9 cellular contexts compared by ENCODE assay signal in genomic region chr1:172818841-172819527, GRCh38.
DNase-seq lines count a peak whose midpoint lies in the region; ATAC-seq and TF ChIP-seq lines count a peak whose summit lies in the region.
"Had no signal": no experiment of that assay in that cellular context is flagged by ENCODE, and none has a peak within 500 bp of the region (broad histone marks: within the 10 kb centered on the region; RNA-seq: fewer than 3 reads in every experiment).

No MANE protein-coding gene starts in this region.

- no peak for TF ChIP-seq CTCF in GM06990 (IDR thresholded peaks at IDR 0.05; ENCODE audit: insufficient read depth, low read length, poor library complexity, severe bottlenecking)

- no peaks in the 10 kb centered on the region for H3K36me3 ChIP-seq in GM06990 (ENCODE audit: control insufficient read depth, insufficient read depth, low read length)
- H3K36me3 ChIP-seq: right lobe of liver had no signal

- ATAC-seq in GM21390 (IDR thresholded peaks at IDR 0.05; ENCODE audit: unreplicated experiment) = peak; percentile 89

- no peaks in the 10 kb centered on the region for H3K27me3 ChIP-seq in GM06990 (replicated peaks; ENCODE audit: control insufficient read depth, insufficient read depth, low read length)
- H3K27me3 ChIP-seq: right lobe of liver had no signal

- peaks cover 18 to 30% (median 27%) of the 10 kb centered on the region in 3 donors for H3K4me1 Mint-ChIP-seq in IgD-negative memory B cell

- peaks cover 0 to 2% (median 0%) of the 10 kb centered on the region in 3 donors for H3K9me3 Mint-ChIP-seq in IgD-negative memory B cell

- H3K27me3 Mint-ChIP-seq in IgD-negative memory B cell = no peaks in the 10 kb centered on the region

- H3K27ac Mint-ChIP-seq in IgD-negative memory B cell = peak overlapping the region; percentile 74 to 97 (median 93)

- H3K36me3 Mint-ChIP-seq in IgD-negative memory B cell = no peaks in the 10 kb centered on the region

- peak; percentile 84 for DNase-seq in GM06990 (ENCODE audit: extremely low read depth, insufficient read length)
- DNase-seq in activated gamma-delta T cell treated with anti-CD3 and anti-CD28 coated beads, Interleukin-2, amount 50 U/mL, for 16 hours (ENCODE audit: low read depth) = peak; percentile 32
- DNase-seq in stimulated activated CD4-positive, alpha-beta T cell treated with anti-CD3 and anti-CD28 coated beads, Interleukin-2, amount 100 ng/mL, for 24 hours = peak; percentile 45 to 61
- no peak for DNase-seq in D341Med (ENCODE audit: low spot score)
- DNase-seq in NCI-H2107 treated with DMSO at 0.1 percent for 48 hours (lab: John Stamatoyannopoulos, UW; ENCODE audit: unreplicated experiment) = no peak
- DNase-seq in NCI-H748 treated with DMSO at 0.1 percent for 48 hours (lab: John Stamatoyannopoulos, UW) = no peak
- DNase-seq: right lobe of liver had no signal

- H3K4me3 Mint-ChIP-seq in IgD-negative memory B cell = peak overlapping the region; percentile 42 to 76 (median 67)

- no peak overlapping the region; the same call in 1 of the 2 replicates for H3K4me3 ChIP-seq in GM06990 (replicated peaks; ENCODE audit: low read depth, low read length)
- H3K4me3 ChIP-seq: right lobe of liver had no signal

Comparison
In these comparisons a context has a peak if more than half of its experiments do, and no peak if none do; other contexts are left out.
1. DNase-seq: peak in GM06990 (single experiment), activated gamma-delta T cell treated with anti-CD3 and anti-CD28 coated beads, Interleukin-2, amount 50 U/mL, for 16 hours (single experiment) and stimulated activated CD4-positive, alpha-beta T cell treated with anti-CD3 and anti-CD28 coated beads, Interleukin-2, amount 100 ng/mL, for 24 hours (2 of 2); none in D341Med (single experiment), NCI-H2107 treated with DMSO at 0.1 percent for 48 hours (single experiment) and NCI-H748 treated with DMSO at 0.1 percent for 48 hours (single experiment).